Comparison of ENCODE assay signal across 17 cellular contexts in genomic region chr1:89900323-89900722, GRCh38.
"Had no signal": no experiment of that assay in that cellular context is flagged by ENCODE, and none has a peak within 500 bp of the region (broad histone marks: within the 10 kb centered on the region; RNA-seq: fewer than 3 reads in every experiment).

No MANE protein-coding gene starts in this region.

- H3K27me3 ChIP-seq: brain microvascular endothelial cell had no signal

- H3K4me3 ChIP-seq: psoas muscle had no signal

- H3K27ac ChIP-seq: brain microvascular endothelial cell, epithelial cell of prostate, psoas muscle had no signal

- H3K27me3 Mint-ChIP-seq: activated CD4-positive, alpha-beta T cell treated with anti-CD3 and anti-CD28 coated beads, Interleukin-2, amount 10 ng/mL, durations not matched to agents 24 days and 14 days; dendritic cell treated with granulocyte-macrophage colony-stimulating factor and Interleukin-4, amounts not matched to agents 40 ng/mL and 50 ng/mL, for 4 days; effector memory CD8-positive, alpha-beta T cell; stimulated activated naive CD8-positive, alpha-beta T cell treated with anti-CD3 and anti-CD28 coated beads, Interleukin-15, amount 100 ng/mL, for 72 hours had no signal

- H3K9me3 Mint-ChIP-seq: activated CD4-positive, alpha-beta T cell treated with anti-CD3 and anti-CD28 coated beads, Interleukin-2, amount 10 ng/mL, durations not matched to agents 24 days and 14 days; dendritic cell treated with granulocyte-macrophage colony-stimulating factor and Interleukin-4, amounts not matched to agents 40 ng/mL and 50 ng/mL, for 4 days; effector memory CD8-positive, alpha-beta T cell; nephron; stimulated activated naive CD8-positive, alpha-beta T cell treated with anti-CD3 and anti-CD28 coated beads, Interleukin-15, amount 100 ng/mL, for 72 hours had no signal

- H3K36me3 ChIP-seq: brain microvascular endothelial cell had no signal

- H3K9me3 ChIP-seq: psoas muscle had no signal

- DNase-seq: activated CD4-positive, alpha-beta T cell treated with anti-CD3 and anti-CD28 coated beads, Interleukin-2, amount 10 ng/mL, durations not matched to agents 24 days and 14 days; activated CD4-positive, CD25-positive, alpha-beta regulatory T cell; activated CD8-positive, alpha-beta memory T cell treated with anti-CD3 and anti-CD28 coated beads, Interleukin-2, amount 50 U/mL, for 4 hours; activated CD8-positive, alpha-beta T cell treated with anti-CD3 and anti-CD28 coated beads, Interleukin-2, amount 10 ng/mL, durations not matched to agents 7 days and 5 days; activated gamma-delta T cell; activated T-cell treated with anti-CD3 and anti-CD28 coated beads, Interleukin-2, amount 50 U/mL, for 48 hours; anterior cingulate cortex; brain microvascular endothelial cell; effector memory CD8-positive, alpha-beta T cell; head of caudate nucleus; occipital lobe; psoas muscle; stimulated activated naive CD8-positive, alpha-beta T cell treated with anti-CD3 and anti-CD28 coated beads, Interleukin-15, amount 100 ng/mL, for 72 hours had no signal

- ATAC-seq: activated CD8-positive, alpha-beta T cell treated with anti-CD3 and anti-CD28 coated beads, Interleukin-2, amount 10 ng/mL, durations not matched to agents 7 days and 5 days; effector memory CD8-positive, alpha-beta T cell; sciatic nerve; stimulated activated naive CD8-positive, alpha-beta T cell treated with anti-CD3 and anti-CD28 coated beads, Interleukin-15, amount 100 ng/mL, for 72 hours had no signal

- H3K4me3 Mint-ChIP-seq: activated CD4-positive, alpha-beta T cell treated with anti-CD3 and anti-CD28 coated beads, Interleukin-2, amount 10 ng/mL, durations not matched to agents 24 days and 14 days; activated CD8-positive, alpha-beta T cell treated with anti-CD3 and anti-CD28 coated beads, Interleukin-2, amount 10 ng/mL, durations not matched to agents 7 days and 5 days; dendritic cell treated with granulocyte-macrophage colony-stimulating factor and Interleukin-4, amounts not matched to agents 40 ng/mL and 50 ng/mL, for 4 days; effector memory CD8-positive, alpha-beta T cell; nephron; stimulated activated naive CD8-positive, alpha-beta T cell treated with anti-CD3 and anti-CD28 coated beads, Interleukin-15, amount 100 ng/mL, for 72 hours had no signal

- H3K27ac Mint-ChIP-seq: activated CD4-positive, alpha-beta T cell treated with anti-CD3 and anti-CD28 coated beads, Interleukin-2, amount 10 ng/mL, durations not matched to agents 24 days and 14 days; activated CD8-positive, alpha-beta T cell treated with anti-CD3 and anti-CD28 coated beads, Interleukin-2, amount 10 ng/mL, durations not matched to agents 7 days and 5 days; nephron; stimulated activated naive CD8-positive, alpha-beta T cell treated with anti-CD3 and anti-CD28 coated beads, Interleukin-15, amount 100 ng/mL, for 72 hours had no signal
